14 cellular contexts compared by ENCODE assay signal in the genomic region with DNA sequence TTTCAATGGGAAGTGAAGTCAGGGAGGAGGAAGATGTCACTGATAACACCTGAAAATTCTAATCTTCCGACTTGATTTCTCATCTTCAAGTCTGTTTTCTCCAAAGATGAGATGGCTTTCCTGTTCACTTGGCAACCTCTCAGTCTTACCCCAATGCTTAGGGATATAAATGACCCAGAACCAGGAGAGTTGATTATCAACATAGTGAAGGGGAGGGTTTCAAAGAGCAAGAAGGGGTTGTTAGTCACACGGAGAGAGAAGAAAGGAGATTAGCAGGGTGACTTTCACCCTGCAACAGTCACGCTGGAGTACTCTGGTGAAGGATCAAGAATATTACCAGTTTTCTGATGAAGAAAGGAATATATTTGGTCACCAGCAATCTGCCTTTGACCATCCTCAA. TPM values are rescaled to one million over a fixed set of nuclear protein-coding genes. Genes with fewer than 3 reads are reported as not detected.
"Had no signal": no experiment of that assay in that cellular context is flagged by ENCODE, and none has a peak within 500 bp of the region (broad histone marks: within the 10 kb centered on the region; RNA-seq: fewer than 3 reads in every experiment).

Gene TMEM52B (plus strand): TSS at position 267 of the 400 bp plus-strand sequence. CDS start 543 bp downstream, outside the sequence.

- H3K27me3 ChIP-seq: right lobe of liver, transverse colon had no signal

- H3K4me3 Mint-ChIP-seq: activated naive CD4-positive, alpha-beta T cell treated with anti-CD3 and anti-CD28 coated beads, Interleukin-2, amount 10 ng/mL, durations not matched to agents 7 days and 5 days; immature natural killer cell; natural killer cell treated with Interleukin-12 subunit alpha and Interleukin-12 subunit beta and Interleukin-15 and Interleukin-18, amount 100 ng/mL, for 72 hours; T-cell had no signal

- ATAC-seq: activated CD4-positive, CD25-positive, alpha-beta regulatory T cell treated with anti-CD3 and anti-CD28 coated beads, Interleukin-2, amount 50 U/mL, for 24 hours; esophagus mucosa; left colon; natural killer cell treated with Interleukin-12 subunit alpha and Interleukin-12 subunit beta and Interleukin-15 and Interleukin-18, amount 100 ng/mL, for 72 hours; right lobe of liver; stimulated activated naive CD8-positive, alpha-beta T cell treated with anti-CD3 and anti-CD28 coated beads, Interleukin-15, Interleukin-2, amounts not matched to agents 100 U/mL and 50 U/mL, for 24 hours; T-cell had no signal

- H3K36me3 ChIP-seq: prostate gland, right lobe of liver, transverse colon had no signal

- H3K4me1 ChIP-seq: prostate gland, right lobe of liver had no signal

- H3K9me3 ChIP-seq: prostate gland, right lobe of liver, transverse colon had no signal

- DNase-seq: activated naive CD4-positive, alpha-beta T cell treated with anti-CD3 and anti-CD28 coated beads, Interleukin-2, amount 10 ng/mL, durations not matched to agents 7 days and 5 days; immature natural killer cell; left colon; right lobe of liver; stimulated activated naive CD8-positive, alpha-beta T cell treated with anti-CD3 and anti-CD28 coated beads, Interleukin-15, Interleukin-2, amounts not matched to agents 100 U/mL and 50 U/mL, for 24 hours; T-cell; T-helper 9 cell; transverse colon had no signal

- H3K4me1 Mint-ChIP-seq: activated naive CD4-positive, alpha-beta T cell treated with anti-CD3 and anti-CD28 coated beads, Interleukin-2, amount 10 ng/mL, durations not matched to agents 7 days and 5 days had no signal

- H3K27ac Mint-ChIP-seq: activated naive CD4-positive, alpha-beta T cell treated with anti-CD3 and anti-CD28 coated beads, Interleukin-2, amount 10 ng/mL, durations not matched to agents 7 days and 5 days; activated T-helper 2 cell treated with anti-CD3 and anti-CD28 coated beads, Interferon-gamma antibody, Interleukin-2, Interleukin-4, amounts not matched to agents 10 μg/mL and 5 μg/mL and 100 μg/mL, durations not matched to agents 14 hours and 24 hours and 36 hours; natural killer cell treated with Interleukin-12 subunit alpha and Interleukin-12 subunit beta and Interleukin-15 and Interleukin-18, amount 100 ng/mL, for 72 hours; T-cell had no signal

- H3K9me3 Mint-ChIP-seq: activated naive CD4-positive, alpha-beta T cell treated with anti-CD3 and anti-CD28 coated beads, Interleukin-2, amount 10 ng/mL, durations not matched to agents 7 days and 5 days; activated T-helper 2 cell treated with anti-CD3 and anti-CD28 coated beads, Interferon-gamma antibody, Interleukin-2, Interleukin-4, amounts not matched to agents 10 μg/mL and 5 μg/mL and 100 μg/mL, durations not matched to agents 14 hours and 24 hours and 36 hours; immature natural killer cell; natural killer cell treated with Interleukin-12 subunit alpha and Interleukin-12 subunit beta and Interleukin-15 and Interleukin-18, amount 100 ng/mL, for 72 hours; T-cell had no signal

- H3K36me3 Mint-ChIP-seq: activated naive CD4-positive, alpha-beta T cell treated with anti-CD3 and anti-CD28 coated beads, Interleukin-2, amount 10 ng/mL, durations not matched to agents 7 days and 5 days; immature natural killer cell; natural killer cell treated with Interleukin-12 subunit alpha and Interleukin-12 subunit beta and Interleukin-15 and Interleukin-18, amount 100 ng/mL, for 72 hours; T-cell had no signal

- H3K4me3 ChIP-seq: prostate gland, right lobe of liver, transverse colon had no signal

- H3K27ac ChIP-seq: prostate gland, right lobe of liver, transverse colon had no signal

RNA-seq across cellular contexts. Expression of gene TMEM52B, which starts in this region (rescaled TPM):
- total RNA-seq: activated T-helper 2 cell treated with anti-CD3 and anti-CD28 coated beads, Interferon-gamma antibody, Interleukin-2, Interleukin-4, amounts not matched to agents 10 μg/mL and 5 μg/mL and 100 μg/mL, durations not matched to agents 14 hours and 24 hours and 36 hours; dermis microvascular lymphatic vessel endothelial cell; esophagus mucosa; left colon; natural killer cell treated with Interleukin-12 subunit alpha and Interleukin-12 subunit beta and Interleukin-15 and Interleukin-18, amount 100 ng/mL, for 72 hours; T-cell; transverse colon had no signal
- polyA plus RNA-seq: immature natural killer cell had no signal
